In the genomic region with DNA sequence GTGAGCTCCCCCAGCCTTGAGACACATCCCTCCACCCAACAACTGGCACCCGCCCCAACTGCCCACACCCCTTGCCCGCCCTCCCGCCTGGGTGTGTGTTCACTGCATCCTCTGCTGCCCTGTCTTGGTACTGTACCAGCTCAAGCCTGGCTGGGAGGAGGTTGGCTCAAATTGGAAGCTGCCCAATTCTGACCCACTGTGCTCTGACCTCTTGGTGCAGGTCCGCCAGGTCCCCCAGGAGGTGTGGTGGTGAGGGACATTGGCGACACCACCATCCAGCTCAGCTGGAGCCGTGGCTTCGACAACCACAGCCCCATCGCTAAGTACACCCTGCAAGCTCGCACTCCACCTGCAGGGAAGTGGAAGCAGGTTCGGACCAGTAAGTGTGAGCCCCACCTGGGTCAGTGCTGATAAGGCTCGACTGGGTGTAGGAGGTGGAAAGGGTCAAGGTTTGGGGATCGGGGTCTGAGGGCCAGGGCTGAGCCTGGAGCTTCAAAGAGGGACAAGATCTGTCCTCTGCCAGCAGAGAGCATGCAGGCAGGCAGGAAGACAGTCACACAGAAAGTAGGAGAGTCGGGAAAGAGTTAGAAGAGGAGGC, we compare ENCODE assay signal across 16 cellular contexts. TPM values are rescaled to one million over a fixed set of nuclear protein-coding genes. Genes with fewer than 3 reads are reported as not detected.
DNase-seq lines count a peak whose midpoint lies in the region; ATAC-seq and TF ChIP-seq lines count a peak whose summit lies in the region.
"Had no signal": no experiment of that assay in that cellular context is flagged by ENCODE, and none has a peak within 500 bp of the region (broad histone marks: within the 10 kb centered on the region; RNA-seq: fewer than 3 reads in every experiment).

No MANE protein-coding gene starts in this region.

- no peaks in the 10 kb centered on the region for H3K27me3 ChIP-seq in ovary

- H3K36me3 ChIP-seq in ovary = no peaks in the 10 kb centered on the region

- H3K36me3 Mint-ChIP-seq in WTC11 = no peaks in the 10 kb centered on the region
- H3K36me3 Mint-ChIP-seq in progenitor cell of endocrine pancreas (ENCODE audit: insufficient read depth) = no peaks in the 10 kb centered on the region
- H3K36me3 Mint-ChIP-seq: stimulated activated naive B cell treated with anti-CD40 and anti-IgM and Interleukin-4, amounts not matched to agents 10 μg/mL and 1 μg/mL and 100 μg/mL, for 72 hours had no signal

- H3K9me3 Mint-ChIP-seq in WTC11 (no peaks in the 10 kb centered on the region), progenitor cell of endocrine pancreas (ENCODE audit: low read depth) (no peaks in the 10 kb centered on the region)
- H3K9me3 Mint-ChIP-seq: stimulated activated naive B cell treated with anti-CD40 and anti-IgM and Interleukin-4, amounts not matched to agents 10 μg/mL and 1 μg/mL and 100 μg/mL, for 72 hours had no signal

- WGBS in ovary, 3 donors = 62 to 82% (median 77%) methylated on average over 13 of the region's 13 CpGs

- H3K4me1 Mint-ChIP-seq in WTC11 = peaks cover 9% of the 10 kb centered on the region; the same call in 1 of the 2 replicates
- no peaks in the 10 kb centered on the region for H3K4me1 Mint-ChIP-seq in progenitor cell of endocrine pancreas (ENCODE audit: low read depth)

- intact Hi-C loops in left colon (cut with DNase I, micrococcal nuclease) = loop anchor here in 1 of 2 donors (5.0 kb wide), 1 partner anchor 79 kb away; no protein-coding TSS in a partner anchor
- intact Hi-C loops in ovary (cut with DNase I) = no loop called here

- H3K27me3 Mint-ChIP-seq in WTC11 (ENCODE audit: low read depth) = no peaks in the 10 kb centered on the region
- no peaks in the 10 kb centered on the region for H3K27me3 Mint-ChIP-seq in progenitor cell of endocrine pancreas
- H3K27me3 Mint-ChIP-seq: stimulated activated naive B cell treated with anti-CD40 and anti-IgM and Interleukin-4, amounts not matched to agents 10 μg/mL and 1 μg/mL and 100 μg/mL, for 72 hours had no signal

- TF ChIP-seq EP300 in ovary (IDR thresholded peaks at IDR 0.05) = no peak

- H3K4me3 Mint-ChIP-seq in WTC11 = no peak overlapping the region
- no peak overlapping the region for H3K4me3 Mint-ChIP-seq in progenitor cell of endocrine pancreas (ENCODE audit: low read depth)
- H3K4me3 Mint-ChIP-seq: stimulated activated naive B cell treated with anti-CD40 and anti-IgM and Interleukin-4, amounts not matched to agents 10 μg/mL and 1 μg/mL and 100 μg/mL, for 72 hours had no signal

- no peaks in the 10 kb centered on the region for H3K9me3 ChIP-seq in ovary

- no peak overlapping the region for H3K27ac ChIP-seq in ovary

- ATAC-seq in WTC11 (peak; percentile 35), left colon (peak; percentile 61)
- ATAC-seq: Panc1 had no signal

- no peak overlapping the region for H3K4me3 ChIP-seq in AG09309 (ENCODE audit: control insufficient read depth, low read depth, low read length)
- H3K4me3 ChIP-seq in ovary = no peak overlapping the region

- POLR2A ChIA-PET in WTC11 (lab: Charles Lee) = no interaction called here

- DNase-seq in AG09309 (ENCODE audit: low read depth) (no peak), HUDEP-2 (lab: John Stamatoyannopoulos, UW; ENCODE audit: unreplicated experiment in 76 of 76) (peak in 66 of 76 experiments; percentile 7 to 80 (median 56)), WTC11 (ENCODE audit: low spot score) (peak; percentile 41), left colon (no peak), HK-2 (ENCODE audit: unreplicated experiment) (no peak), progenitor cell of endocrine pancreas (ENCODE audit: low spot score, unreplicated experiment) (no peak), NK-92 (lab: John Stamatoyannopoulos, UW; ENCODE audit: unreplicated experiment) (no peak), ovary (no peak)
- DNase-seq: activated CD4-positive, alpha-beta T cell treated with anti-CD3 and anti-CD28 coated beads, Interleukin-2, amount 50 U/mL, for 48 hours; AML-193; cerebellar nuclear complex; stimulated activated CD4-positive, alpha-beta T cell treated with anti-CD3 and anti-CD28 coated beads, Interleukin-4, amount 100 ng/mL, for 24 hours; stimulated activated naive B cell treated with anti-CD40 and anti-IgM and Interleukin-4, amounts not matched to agents 10 μg/mL and 1 μg/mL and 100 μg/mL, for 72 hours; T-helper 9 cell had no signal

- TF ChIP-seq POLR2A in ovary (IDR thresholded peaks at IDR 0.05) = no peak

- TF ChIP-seq CTCF in AG09309 (IDR thresholded peaks at IDR 0.05; ENCODE audit: control insufficient read depth, insufficient read depth, low read depth, low read length, missing control alignments) (peak; percentile 26), WTC11 (IDR thresholded peaks at IDR 0.05) (no peak), progenitor cell of endocrine pancreas (IDR thresholded peaks at IDR 0.05; ENCODE audit: unreplicated experiment) (no peak), ovary (IDR thresholded peaks at IDR 0.05) (no peak)

- peak overlapping the region; percentile 77; the same call in 1 of the 2 replicates for H3K27ac Mint-ChIP-seq in WTC11
- no peak overlapping the region for H3K27ac Mint-ChIP-seq in progenitor cell of endocrine pancreas
- H3K27ac Mint-ChIP-seq: stimulated activated naive B cell treated with anti-CD40 and anti-IgM and Interleukin-4, amounts not matched to agents 10 μg/mL and 1 μg/mL and 100 μg/mL, for 72 hours had no signal

- no peaks in the 10 kb centered on the region for H3K4me1 ChIP-seq in ovary (ENCODE audit: insufficient read depth)

- CTCF ChIA-PET in WTC11 (lab: Charles Lee) = interaction anchor here (0.6 to 2.1 kb wide), 23 partner anchors 10 to 259 kb away, joined by 3 to 57 read pairs (median 4); partner anchors contain the start of genes CNTN2 and RBBP5

TF ChIP-seq in WTC11, 78 proteins besides CTCF, POLR2A, EP300 and RAD21:
- no peak for TF ChIP-seq USF2 (CRISPR knock-in tag; IDR thresholded peaks at IDR 0.05)
- TF ChIP-seq ZBTB21 (CRISPR knock-in tag; IDR thresholded peaks at IDR 0.05; ENCODE audit: borderline replicate concordance) = no peak
- TF ChIP-seq, protein P1, sequence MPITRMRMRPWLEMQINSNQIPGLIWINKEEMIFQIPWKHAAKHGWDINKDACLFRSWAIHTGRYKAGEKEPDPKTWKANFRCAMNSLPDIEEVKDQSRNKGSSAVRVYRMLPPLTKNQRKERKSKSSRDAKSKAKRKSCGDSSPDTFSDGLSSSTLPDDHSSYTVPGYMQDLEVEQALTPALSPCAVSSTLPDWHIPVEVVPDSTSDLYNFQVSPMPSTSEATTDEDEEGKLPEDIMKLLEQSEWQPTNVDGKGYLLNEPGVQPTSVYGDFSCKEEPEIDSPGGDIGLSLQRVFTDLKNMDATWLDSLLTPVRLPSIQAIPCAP (CRISPR knock-in tag; IDR thresholded peaks at IDR 0.05) = no peak
- TF ChIP-seq RELA (CRISPR knock-in tag; IDR thresholded peaks at IDR 0.05; ENCODE audit: borderline replicate concordance) = no peak
- TF ChIP-seq SP1 (CRISPR knock-in tag; conservative IDR thresholded peaks at IDR 0.05) = no peak
- no peak for TF ChIP-seq KAT7 (CRISPR knock-in tag; IDR thresholded peaks at IDR 0.05; ENCODE audit: borderline replicate concordance)
TF ChIP-seq in WTC11: peak in this region for 0.

RNA-seq across cellular contexts. Expression of gene TMEM81, which starts 17.9 kb away (rescaled TPM):
- total RNA-seq in WTC11 (2021) = 5.7 to 7.5 TPM (median 5.7 TPM) in 3 replicates
- total RNA-seq in left colon = 1 to 10 TPM; 1.7 to 2.0 TPM
- 4.8 and 5.1 TPM in 2 replicates for total RNA-seq in progenitor cell of endocrine pancreas
- 1 to 10 TPM in 6 of 7 donors, under 1 TPM in 1; 0.92 to 4.2 (median 3.5) TPM for total RNA-seq in ovary
- polyA plus RNA-seq in ovary = 1 to 10 TPM; 2.0 to 2.1 TPM

RNA-seq across cellular contexts. Expression of gene CNTN2, which starts 23.3 kb away (rescaled TPM):
- total RNA-seq in WTC11 (2021) = 0.89 to 1.3 TPM (median 1.2 TPM) in 3 replicates
- total RNA-seq in left colon = under 1 TPM; 0.15 to 0.64 TPM
- not detected in 2 replicates for total RNA-seq in progenitor cell of endocrine pancreas
- under 1 TPM in 4 of 7 donors, not detected in 3; 0.02 to 0.37 (median 0.24) TPM for total RNA-seq in ovary
- under 1 TPM; 0.04 to 0.25 TPM for polyA plus RNA-seq in ovary
- total RNA-seq: fibroblast of lung had no signal
- polyA plus RNA-seq: fibroblast of lung had no signal

RNA-seq across cellular contexts. Expression of gene RBBP5, which starts 55.5 kb away (rescaled TPM):
- total RNA-seq in WTC11 (2021) (18.5 to 23.8 TPM (median 20.1 TPM) in 3 replicates), left colon (10 to 100 TPM; 12.9 to 14.0 TPM), progenitor cell of endocrine pancreas (19.6 and 20.9 TPM in 2 replicates), ovary (10 to 100 TPM in 6 of 7 donors, 1 to 10 TPM in 1; 10.0 to 19.1 (median 15.1) TPM)
- polyA plus RNA-seq in ovary = 10 to 100 TPM in 1 of 2 donors, 1 to 10 TPM in 1; 6.8 to 16.7 TPM

Comparison
In these comparisons a context has a peak if more than half of its experiments do, and no peak if none do; other contexts are left out.
1. DNase-seq: peak in HUDEP-2 (66 of 76) and WTC11 (single experiment); none in AG09309 (single experiment), left colon (0 of 2), HK-2 (single experiment), progenitor cell of endocrine pancreas (single experiment), NK-92 (single experiment) and ovary (0 of 5).